ENCODE assay signal across 1 cellular context in the genomic region with DNA sequence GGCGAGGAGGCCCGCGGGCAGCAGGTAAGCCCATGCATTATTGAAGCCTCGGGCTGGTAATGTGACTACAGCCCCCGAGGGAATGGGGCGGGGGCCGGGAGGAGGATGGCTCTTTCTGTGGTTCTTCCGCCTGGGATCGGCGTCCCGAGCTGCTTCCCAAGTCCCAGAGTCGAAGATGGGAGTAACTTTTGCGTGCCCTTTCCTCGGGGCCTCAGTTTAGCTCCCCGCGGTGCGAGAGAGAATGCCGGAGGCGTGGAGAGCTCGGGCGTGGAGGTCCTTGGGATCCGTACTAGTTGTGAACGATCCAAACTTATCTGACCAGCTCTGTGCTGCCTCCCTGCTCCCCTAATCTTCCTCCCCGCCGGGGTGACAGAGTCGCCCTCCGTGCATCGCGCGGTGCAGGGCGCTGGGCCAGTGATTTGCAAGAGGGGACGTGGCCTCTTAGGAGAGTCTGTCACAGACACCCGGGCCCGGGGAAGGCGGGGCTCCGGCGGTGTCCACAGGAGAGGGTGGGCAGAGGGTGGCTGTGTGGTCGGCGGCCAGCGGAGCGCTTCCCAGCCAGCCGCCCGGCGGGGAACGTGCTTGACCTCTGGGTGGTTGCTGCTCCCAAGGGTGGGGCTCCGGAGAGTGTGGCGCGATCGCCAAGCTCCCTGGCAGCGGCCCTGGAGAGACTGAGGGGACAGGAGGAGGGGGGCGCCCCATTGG.
TF ChIP-seq lines count a peak whose summit lies in the region.

No MANE protein-coding gene starts in this region.

TF ChIP-seq in HepG2, 621 proteins besides CTCF, POLR2A, EP300 and RAD21 (continued from another document and continues in another):
- no peak for TF ChIP-seq RERE (CRISPR knock-in tag; IDR thresholded peaks at IDR 0.05; ENCODE audit: low read depth)
- no peak for TF ChIP-seq ZNF264 (CRISPR knock-in tag; IDR thresholded peaks at IDR 0.05)
- no peak for TF ChIP-seq ESRRA (CRISPR knock-in tag; IDR thresholded peaks at IDR 0.05; ENCODE audit: low read depth)
- no peak for TF ChIP-seq ZNF674 (CRISPR knock-in tag; IDR thresholded peaks at IDR 0.05; ENCODE audit: low read depth)
- no peak for TF ChIP-seq HNRNPLL (IDR thresholded peaks at IDR 0.05; ENCODE audit: low read depth, low read length, poor library complexity, severe bottlenecking)
- 0 out of 2 replicates have a peak, but pooled peaks have one; percentile 37 for TF ChIP-seq ZNF414 (CRISPR knock-in tag; IDR thresholded peaks at IDR 0.05)
- 0 out of 2 replicates have a peak, but pooled peaks have one; percentile 21 for TF ChIP-seq ZNF205 (CRISPR knock-in tag; IDR thresholded peaks at IDR 0.05)
- TF ChIP-seq NFIC (IDR thresholded peaks at IDR 0.05; ENCODE audit: low read length), result no peak
- TF ChIP-seq SRSF4 (IDR thresholded peaks at IDR 0.05; ENCODE audit: low read depth, low read length, poor library complexity, severe bottlenecking), result no peak
- TF ChIP-seq, protein P1, sequence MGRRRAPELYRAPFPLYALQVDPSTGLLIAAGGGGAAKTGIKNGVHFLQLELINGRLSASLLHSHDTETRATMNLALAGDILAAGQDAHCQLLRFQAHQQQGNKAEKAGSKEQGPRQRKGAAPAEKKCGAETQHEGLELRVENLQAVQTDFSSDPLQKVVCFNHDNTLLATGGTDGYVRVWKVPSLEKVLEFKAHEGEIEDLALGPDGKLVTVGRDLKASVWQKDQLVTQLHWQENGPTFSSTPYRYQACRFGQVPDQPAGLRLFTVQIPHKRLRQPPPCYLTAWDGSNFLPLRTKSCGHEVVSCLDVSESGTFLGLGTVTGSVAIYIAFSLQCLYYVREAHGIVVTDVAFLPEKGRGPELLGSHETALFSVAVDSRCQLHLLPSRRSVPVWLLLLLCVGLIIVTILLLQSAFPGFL (CRISPR knock-in tag; IDR thresholded peaks at IDR 0.05), result no peak
- TF ChIP-seq HMG20B (CRISPR knock-in tag; conservative IDR thresholded peaks at IDR 0.05), result peak; percentile 39; the same call in 1 of the 2 replicates
- TF ChIP-seq MAF1 (CRISPR knock-in tag; IDR thresholded peaks at IDR 0.05; ENCODE audit: borderline replicate concordance), result 0 out of 2 replicates have a peak, but pooled peaks have one; percentile 42
- TF ChIP-seq, protein P2, sequence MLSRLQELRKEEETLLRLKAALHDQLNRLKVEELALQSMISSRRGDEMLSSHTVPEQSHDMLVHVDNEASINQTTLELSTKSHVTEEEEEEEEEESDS (CRISPR knock-in tag; IDR thresholded peaks at IDR 0.05; ENCODE audit: borderline replicate concordance), result no peak
- TF ChIP-seq NR2C2 (CRISPR knock-in tag; IDR thresholded peaks at IDR 0.05; ENCODE audit: borderline replicate concordance), result no peak
- TF ChIP-seq CHD2 (IDR thresholded peaks at IDR 0.05; ENCODE audit: low read depth, low read length), result no peak
- TF ChIP-seq TRAFD1 (CRISPR knock-in tag; IDR thresholded peaks at IDR 0.05; ENCODE audit: borderline replicate concordance), result no peak
- TF ChIP-seq SALL1 (CRISPR knock-in tag; IDR thresholded peaks at IDR 0.05), result peak; percentile 82
- TF ChIP-seq HDAC1 (CRISPR knock-in tag; IDR thresholded peaks at IDR 0.05), result peak; percentile 60
- TF ChIP-seq SMAD3 (CRISPR knock-in tag; IDR thresholded peaks at IDR 0.05), result peak; percentile 17; the same call in 1 of the 2 replicates
- TF ChIP-seq ZSCAN22 (CRISPR knock-in tag; IDR thresholded peaks at IDR 0.05), result no peak
- TF ChIP-seq ZNF570 (CRISPR knock-in tag; IDR thresholded peaks at IDR 0.05; ENCODE audit: borderline replicate concordance), result no peak
- 0 out of 2 replicates have a peak, but pooled peaks have one; percentile 56 for TF ChIP-seq PHF20 (CRISPR knock-in tag; IDR thresholded peaks at IDR 0.05)
- TF ChIP-seq NFE2 (CRISPR knock-in tag; IDR thresholded peaks at IDR 0.05), result no peak
- TF ChIP-seq TCF12 (IDR thresholded peaks at IDR 0.05), result no peak
- TF ChIP-seq TCF12 (CRISPR knock-in tag; IDR thresholded peaks at IDR 0.05), result 0 out of 2 replicates have a peak, but pooled peaks have one; percentile 89
- TF ChIP-seq FOXM1 (CRISPR knock-in tag; IDR thresholded peaks at IDR 0.05), result no peak
- no peak; the same call in none of the 2 replicates for TF ChIP-seq GATAD1 (CRISPR knock-in tag; IDR thresholded peaks at IDR 0.05)
- 0 out of 2 replicates have a peak, but pooled peaks have one; percentile 61 for TF ChIP-seq ZNF484 (CRISPR knock-in tag; IDR thresholded peaks at IDR 0.05; ENCODE audit: borderline replicate concordance, low read depth)
- no peak for TF ChIP-seq MZF1 (CRISPR knock-in tag; IDR thresholded peaks at IDR 0.05; ENCODE audit: borderline replicate concordance)
- peak; percentile 64; the same call in 1 of the 2 replicates for TF ChIP-seq ZNF746 (CRISPR knock-in tag; IDR thresholded peaks at IDR 0.05)
- no peak for TF ChIP-seq PHB2 (IDR thresholded peaks at IDR 0.05; ENCODE audit: partially characterized antibody)
- TF ChIP-seq ZNF549 (CRISPR knock-in tag; IDR thresholded peaks at IDR 0.05), result no peak
- TF ChIP-seq ZNF646 (CRISPR knock-in tag; IDR thresholded peaks at IDR 0.05), result peak; percentile 76
- no peak for TF ChIP-seq ZFP90 (CRISPR knock-in tag; IDR thresholded peaks at IDR 0.05; ENCODE audit: borderline replicate concordance)
- TF ChIP-seq ZNF775 (CRISPR knock-in tag; IDR thresholded peaks at IDR 0.05; ENCODE audit: borderline replicate concordance), result no peak
- no peak for TF ChIP-seq TEAD2 (CRISPR knock-in tag; IDR thresholded peaks at IDR 0.05)
- peak; percentile 78 for TF ChIP-seq ZNF296 (CRISPR knock-in tag; conservative IDR thresholded peaks at IDR 0.05)
- TF ChIP-seq GZF1 (CRISPR knock-in tag; IDR thresholded peaks at IDR 0.05), result no peak
- peak; percentile 82 for TF ChIP-seq TAF1 (CRISPR knock-in tag; IDR thresholded peaks at IDR 0.05)
- TF ChIP-seq MAZ (IDR thresholded peaks at IDR 0.05; ENCODE audit: borderline replicate concordance, low read depth, low read length), result no peak
- peak; percentile 84; the same call in 1 of the 2 replicates for TF ChIP-seq MAZ (CRISPR knock-in tag; IDR thresholded peaks at IDR 0.05; ENCODE audit: low read depth)
- TF ChIP-seq ZNF577 (CRISPR knock-in tag; IDR thresholded peaks at IDR 0.05; ENCODE audit: borderline replicate concordance, low read depth), result no peak
- no peak; the same call in 1 of the 2 replicates for TF ChIP-seq ZFP82 (CRISPR knock-in tag; IDR thresholded peaks at IDR 0.05; ENCODE audit: borderline replicate concordance)
- TF ChIP-seq ETV5 (CRISPR knock-in tag; IDR thresholded peaks at IDR 0.05; ENCODE audit: borderline replicate concordance), result no peak; the same call in none of the 2 replicates
- peak; percentile 22 for TF ChIP-seq REPIN1 (CRISPR knock-in tag; IDR thresholded peaks at IDR 0.05; ENCODE audit: borderline replicate concordance, low read depth)
- no peak for TF ChIP-seq ZNF704 (CRISPR knock-in tag; IDR thresholded peaks at IDR 0.05; ENCODE audit: borderline replicate concordance)
- TF ChIP-seq NBN (conservative IDR thresholded peaks at IDR 0.05), result no peak
